ENCODE assay signal across 11 cellular contexts in genomic region chr11:57483570-57483934, GRCh38. TPM values are rescaled to one million over a fixed set of nuclear protein-coding genes. Genes with fewer than 3 reads are reported as not detected.
DNase-seq lines count a peak whose midpoint lies in the region; ATAC-seq, FAIRE-seq and TF ChIP-seq lines count a peak whose summit lies in the region.
"Had no signal": no experiment of that assay in that cellular context is flagged by ENCODE, and none has a peak within 500 bp of the region (broad histone marks: within the 10 kb centered on the region; RNA-seq: fewer than 3 reads in every experiment).

No MANE protein-coding gene starts in this region.

- H3K4me3 ChIP-seq in MM.1S (ENCODE audit: low read length): no peak overlapping the region
- H3K4me3 ChIP-seq in H1 (ENCODE audit: extremely low read depth in 1 of 4, insufficient read depth in 2 of 4, low read depth in 3 of 4, low read length in 4 of 4): peak overlapping the region; percentile 44 to 78 (median 60); a peak in 5 of 8 replicates
- peak overlapping the region in 1 of 2 donors; percentile 56 for H3K4me3 ChIP-seq in neuronal stem cell (ENCODE audit: low read length in 2 of 2)

- no peak for TF ChIP-seq POLR2A in GM12892 (IDR thresholded peaks at IDR 0.05; ENCODE audit: low read depth, low read length)
- no peak for TF ChIP-seq POLR2A in H1 (IDR thresholded peaks at IDR 0.05; ENCODE audit: control extremely low read depth in 1 of 2, low read depth in 2 of 2, low read length in 2 of 2)

- 78% methylated on average over 3 of the region's 3 CpGs; no CpG with 5 or more reads in 1 of the 2 experiments for WGBS in H1 (ENCODE audit: extremely low coverage in 1 of 2, insufficient coverage in 1 of 2, insufficient read length in 1 of 2, insufficient replicate concordance in 2 of 2, low coverage in 1 of 2, low lambda C conversion rate in 2 of 2, missing lambda C conversion rate in 1 of 2), 2 experiments
- whole genome bisulfite sequencing in neuronal stem cell (ENCODE audit: extremely low coverage in 2 of 2, insufficient read length in 2 of 2, insufficient replicate concordance in 1 of 2), 2 donors: no CpG with 5 or more reads among the region's 3 CpGs

- CTCF ChIA-PET in H1 (lab: Charles Lee; ENCODE audit: partially characterized antibody): interaction anchor here (0.6 to 33.7 kb wide), 24 partner anchors 10 to 226 kb away, joined by 3 to 1146 read pairs (median 4); partner anchors contain the start of genes RTN4RL2, SLC43A1, SMTNL1 and TIMM10

- ATAC-seq in GM19397 (IDR thresholded peaks at IDR 0.05; ENCODE audit: unreplicated experiment): no peak
- ATAC-seq: gastroesophageal sphincter had no signal

- H3K79me2 ChIP-seq in MM.1S (ENCODE audit: low read length) (no peaks in the 10 kb centered on the region), H1 (ENCODE audit: control insufficient read depth in 1 of 2, insufficient read depth in 2 of 2, low read length in 2 of 2) (no peaks in the 10 kb centered on the region)

- TF ChIP-seq CTCF in MM.1S (IDR thresholded peaks at IDR 0.05; ENCODE audit: low read length): no peak
- no peak for TF ChIP-seq CTCF in H1 (IDR thresholded peaks at IDR 0.05; ENCODE audit: control extremely low read depth in 1 of 3, insufficient read depth in 1 of 3, low read depth in 1 of 3, low read length in 3 of 3)

- H3K18ac ChIP-seq in H1 (ENCODE audit: extremely low read depth, low read length) (0 out of 2 replicates have a peak overlapping the region, but pooled peaks have one; percentile 66), neuronal stem cell (ENCODE audit: low read length) (no peak overlapping the region)

- H3K9me2 ChIP-seq in MM.1S (replicated peaks; ENCODE audit: insufficient read depth, low read length): no peaks in the 10 kb centered on the region

- H3K79me1 ChIP-seq in H1 (ENCODE audit: low read depth, low read length): no peaks in the 10 kb centered on the region
- H3K79me1 ChIP-seq in neuronal stem cell (ENCODE audit: low read depth, low read length): no peaks in the 10 kb centered on the region

- H4K8ac ChIP-seq in H1 (ENCODE audit: extremely low read depth, insufficient read depth, low read length) (no peak overlapping the region), neuronal stem cell (ENCODE audit: low read depth, low read length) (no peak overlapping the region)

- peak overlapping the region; percentile 74; the same call in 1 of the 2 replicates for H3K4me2 ChIP-seq in MM.1S (ENCODE audit: low read depth, low read length)
- peak overlapping the region; percentile 83 to 86 for H3K4me2 ChIP-seq in H1 (ENCODE audit: insufficient read depth in 1 of 2, low read depth in 2 of 2, low read length in 2 of 2)
- no peak overlapping the region for H3K4me2 ChIP-seq in neuronal stem cell (ENCODE audit: insufficient read depth, low read length, poor library complexity, severe bottlenecking)

- FAIRE-seq in GM12892 (lab: Jason Lieb, UNC): peak; percentile 44
- FAIRE-seq in H1 (lab: Jason Lieb, UNC): no peak

- peak overlapping the region; percentile 89 for H2BK15ac ChIP-seq in H1 (ENCODE audit: low read length)
- no peak overlapping the region for H2BK15ac ChIP-seq in neuronal stem cell (ENCODE audit: low read length)

- H3K56ac ChIP-seq in H1 (replicated peaks; ENCODE audit: insufficient read length, low read depth, low read length): no peak overlapping the region

- H3K27ac ChIP-seq in MM.1S (ENCODE audit: low read length) (no peak overlapping the region), H1 (ENCODE audit: low read depth, low read length) (no peak overlapping the region), neuronal stem cell (replicated peaks; ENCODE audit: low read length) (no peak overlapping the region)
- H3K27ac ChIP-seq: gastroesophageal sphincter had no signal

- H2AFZ ChIP-seq in MM.1S (ENCODE audit: low read length) (peak overlapping the region; percentile 14; the same call in 1 of the 2 replicates), H1 (ENCODE audit: low read length) (no peak overlapping the region), neuronal stem cell (ENCODE audit: low read length) (peak overlapping the region; percentile 98)

- H3K23ac ChIP-seq in H1 (ENCODE audit: insufficient read length) (no peak overlapping the region), neuronal stem cell (ENCODE audit: low read depth, low read length, poor library complexity) (no peak overlapping the region)

- POLR2A ChIA-PET in H1 (lab: Charles Lee; ENCODE audit: partially characterized antibody): interaction anchor here (0.7 to 11.2 kb wide), 15 partner anchors 10 to 158 kb away, joined by 3 to 141 read pairs (median 5); partner anchors contain the start of genes RTN4RL2, SLC43A1 and TNKS1BP1

- H3K4ac ChIP-seq in H1 (replicated peaks; ENCODE audit: insufficient read length, low read depth, low read length): peak overlapping the region; percentile 4
- H3K4ac ChIP-seq in neuronal stem cell (ENCODE audit: low read length): no peak overlapping the region

- TF ChIP-seq EP300 in H1 (IDR thresholded peaks at IDR 0.05; ENCODE audit: borderline replicate concordance in 1 of 2, low read depth in 2 of 2, low read length in 2 of 2): no peak

- no peak overlapping the region for H3K14ac ChIP-seq in H1 (ENCODE audit: insufficient read length)
- no peak overlapping the region for H3K14ac ChIP-seq in neuronal stem cell (ENCODE audit: low read length)

- H3K9me3 ChIP-seq in MM.1S (replicated peaks; ENCODE audit: insufficient read depth, low read length) (no peaks in the 10 kb centered on the region), H1 (ENCODE audit: insufficient read depth in 2 of 2, low read depth in 1 of 2, low read length in 1 of 2) (no peaks in the 10 kb centered on the region), neuronal stem cell (replicated peaks in 1 of 2; ENCODE audit: control insufficient read depth in 2 of 2, insufficient read depth in 1 of 2, low read depth in 1 of 2, low read length in 2 of 2) (no peaks in the 10 kb centered on the region)
- H3K9me3 ChIP-seq: gastroesophageal sphincter had no signal

- H3K27me3 ChIP-seq in MM.1S (replicated peaks; ENCODE audit: insufficient read depth, low read length) (peaks cover 9% of the 10 kb centered on the region; the same call in 1 of the 2 replicates), H1 (replicated peaks in 1 of 4; ENCODE audit: control insufficient read depth in 3 of 4, extremely low read depth in 1 of 4, insufficient read depth in 3 of 4, low read length in 3 of 4) (peaks cover 0 to 13% (median 10%) of the 10 kb centered on the region in 4 experiments; a peak in 5 of 7 replicates), neuronal stem cell (ENCODE audit: control insufficient read depth in 3 of 3, insufficient read depth in 3 of 3, low read depth in 1 of 3, low read length in 3 of 3) (peaks cover 5 to 34% (median 8%) of the 10 kb centered on the region in 3 experiments)

- no peak for TF ChIP-seq RAD21 in H1 (IDR thresholded peaks at IDR 0.05 in 1 of 2, conservative IDR thresholded peaks at IDR 0.05 in 1 of 2; ENCODE audit: low read depth in 2 of 2, low read length in 2 of 2)

- no peak overlapping the region for H2BK120ac ChIP-seq in H1 (replicated peaks; ENCODE audit: low read depth, low read length)
- H2BK120ac ChIP-seq in neuronal stem cell (ENCODE audit: low read depth, low read length): no peak overlapping the region

- H4K20me1 ChIP-seq in MM.1S (ENCODE audit: insufficient read depth, low read length) (no peaks in the 10 kb centered on the region), H1 (replicated peaks in 1 of 2; ENCODE audit: control insufficient read depth in 1 of 2, insufficient read depth in 2 of 2, low read length in 2 of 2) (peaks cover 0 to 1% of the 10 kb centered on the region in 2 experiments)

- H2BK5ac ChIP-seq in H1 (ENCODE audit: low read depth, low read length) (0 out of 2 replicates have a peak overlapping the region, but pooled peaks have one; percentile 66), neuronal stem cell (ENCODE audit: low read length) (no peak overlapping the region)

- no peaks in the 10 kb centered on the region for H3F3A ChIP-seq in MM.1S (ENCODE audit: insufficient read depth, low read length)

- H4K91ac ChIP-seq in H1 (replicated peaks; ENCODE audit: insufficient read length, low read length): peak overlapping the region; percentile 8
- H4K91ac ChIP-seq in neuronal stem cell (ENCODE audit: low read depth, low read length, poor library complexity): no peak overlapping the region

- H3K36me3 ChIP-seq in MM.1S (replicated peaks; ENCODE audit: insufficient read depth, low read length) (no peaks in the 10 kb centered on the region), H1 (ENCODE audit: control insufficient read depth in 2 of 4, insufficient read depth in 4 of 4, low read length in 3 of 4) (peaks cover 0 to 9% (median 1%) of the 10 kb centered on the region in 4 experiments; a peak in 3 of 8 replicates), neuronal stem cell (replicated peaks in 1 of 2; ENCODE audit: control insufficient read depth in 2 of 2, insufficient read depth in 2 of 2, low read length in 2 of 2) (no peaks in the 10 kb centered on the region)

- DNase-seq in GM12892 (ENCODE audit: insufficient read length) (no peak), MM.1S (no peak), H1 (ENCODE audit: low read depth in 1 of 2, low spot score in 2 of 2) (no peak), neuronal stem cell (ENCODE audit: low spot score) (no peak), NCI-H2171 treated with DMSO at 0.1 percent for 48 hours (lab: John Stamatoyannopoulos, UW) (no peak), nucleus accumbens (lab: John Stamatoyannopoulos, UW) (no peak)
- DNase-seq: SW 1271 had no signal

- H3K9ac ChIP-seq in MM.1S (ENCODE audit: low read length) (no peak overlapping the region), H1 (replicated peaks in 1 of 4; ENCODE audit: extremely low read depth in 1 of 4, low read depth in 3 of 4, low read length in 3 of 4) (0 out of 7 replicates have a peak overlapping the region, but pooled peaks of 1 of the 4 experiments have one; percentile 5), neuronal stem cell (ENCODE audit: low read depth, low read length, poor library complexity) (no peak overlapping the region)

- no peak overlapping the region for H4K5ac ChIP-seq in H1 (ENCODE audit: insufficient read length, low read depth, low read length)

- no peak overlapping the region for H2BK12ac ChIP-seq in H1 (ENCODE audit: low read depth, low read length)
- no peak overlapping the region for H2BK12ac ChIP-seq in neuronal stem cell (ENCODE audit: low read length)

- peak overlapping the region; percentile 13; the same call in 1 of the 2 replicates for H2BK20ac ChIP-seq in H1 (ENCODE audit: low read length)

- H3K4me1 ChIP-seq in MM.1S (ENCODE audit: low read length): peaks cover 21% of the 10 kb centered on the region
- H3K4me1 ChIP-seq in H1 (replicated peaks in 1 of 4; ENCODE audit: control insufficient read depth in 3 of 4, insufficient read depth in 4 of 4, low read length in 3 of 4): peaks cover 2 to 19% (median 6%) of the 10 kb centered on the region in 4 experiments
- peaks cover 12 to 28% of the 10 kb centered on the region in 2 donors for H3K4me1 ChIP-seq in neuronal stem cell (ENCODE audit: control insufficient read depth in 2 of 2, insufficient read depth in 1 of 2, low read depth in 1 of 2, low read length in 2 of 2)

- H2AK5ac ChIP-seq in H1 (ENCODE audit: low read depth, low read length) (no peak overlapping the region; the same call in 1 of the 2 replicates), neuronal stem cell (ENCODE audit: low read depth, low read length) (no peak overlapping the region)

- H3K23me2 ChIP-seq in H1 (ENCODE audit: low read depth, low read length): peaks cover 8% of the 10 kb centered on the region; the same call in 1 of the 2 replicates

RNA-seq across cellular contexts. Expression of gene RTN4RL2, which starts 23.2 kb away (rescaled TPM):
- not detected for polyA plus RNA-seq in GM12892 (2012; ENCODE audit: missing spikeins)
- total RNA-seq in H1 (2021; fragmentation: NEBNext Ultra II Directional; extraction: Animal tissue kit (Norgen Biotek cat#: 25700)): 23.7 and 24.4 TPM in 2 replicates
- polyA plus RNA-seq in H1 (2011; rRNA removed): 11.4 and 17.3 TPM in 2 replicates
- 4.4 TPM for polyA plus RNA-seq in H1 (2011; cell fraction: cytosol; rRNA removed)
- 11.2 TPM for polyA plus RNA-seq in H1 (2011; cell fraction: nucleus; rRNA removed)
- 13.1 to 33.1 TPM (median 28.5 TPM) in 4 replicates for polyA plus RNA-seq in H1 (2012, experiment 1 of 2)
- 15.1 TPM for polyA plus RNA-seq in H1 (2012, experiment 2 of 2)
- polyA plus RNA-seq in H1 (2013, experiment 1 of 2): 25.6 TPM
- 28.8 TPM for polyA plus RNA-seq in H1 (2013, experiment 2 of 2)
- 3.2 and 3.9 TPM in 2 replicates for polyA minus RNA-seq in H1 (2011; rRNA and poly(A)+ RNA removed)
- polyA minus RNA-seq in H1 (2011; cell fraction: cytosol; rRNA and poly(A)+ RNA removed): 16.0 TPM
- polyA minus RNA-seq in H1 (2011; cell fraction: nucleus; rRNA and poly(A)+ RNA removed): 12.4 TPM
- polyA plus RNA-seq in neuronal stem cell (2013, experiment 1 of 2): 6.6 TPM
- 6.8 TPM for polyA plus RNA-seq in neuronal stem cell (2013, experiment 2 of 2)

RNA-seq across cellular contexts. Expression of gene SLC43A1, which starts 31.9 kb away (rescaled TPM):
- polyA plus RNA-seq in GM12892 (2012; ENCODE audit: missing spikeins): 8.5 TPM
- 30.1 and 34.5 TPM in 2 replicates for total RNA-seq in H1 (2021; fragmentation: NEBNext Ultra II Directional; extraction: Animal tissue kit (Norgen Biotek cat#: 25700))
- polyA plus RNA-seq in H1 (2011; rRNA removed): 58.0 and 79.5 TPM in 2 replicates
- 51.3 TPM for polyA plus RNA-seq in H1 (2011; cell fraction: cytosol; rRNA removed)
- 92.4 TPM for polyA plus RNA-seq in H1 (2011; cell fraction: nucleus; rRNA removed)
- polyA plus RNA-seq in H1 (2012, experiment 1 of 2): 27.7 to 39.6 TPM (median 34.4 TPM) in 4 replicates
- 34.6 TPM for polyA plus RNA-seq in H1 (2012, experiment 2 of 2)
- 25.5 TPM for polyA plus RNA-seq in H1 (2013, experiment 1 of 2)
- polyA plus RNA-seq in H1 (2013, experiment 2 of 2): 27.2 TPM
- polyA minus RNA-seq in H1 (2011; rRNA and poly(A)+ RNA removed): 54.4 and 66.2 TPM in 2 replicates
- polyA minus RNA-seq in H1 (2011; cell fraction: cytosol; rRNA and poly(A)+ RNA removed): 27.5 TPM
- 36.7 TPM for polyA minus RNA-seq in H1 (2011; cell fraction: nucleus; rRNA and poly(A)+ RNA removed)
- 0.63 TPM for polyA plus RNA-seq in neuronal stem cell (2013, experiment 1 of 2)
- 0.73 TPM for polyA plus RNA-seq in neuronal stem cell (2013, experiment 2 of 2)

RNA-seq across cellular contexts. Expression of gene TIMM10, which starts 47.0 kb away (rescaled TPM):
- 120 TPM for polyA plus RNA-seq in GM12892 (2012; ENCODE audit: missing spikeins)
- 109 and 117 TPM in 2 replicates for total RNA-seq in H1 (2021; fragmentation: NEBNext Ultra II Directional; extraction: Animal tissue kit (Norgen Biotek cat#: 25700))
- polyA plus RNA-seq in H1 (2011; rRNA removed): 208 and 227 TPM in 2 replicates
- polyA plus RNA-seq in H1 (2011; cell fraction: cytosol; rRNA removed): 230 TPM
- 119 TPM for polyA plus RNA-seq in H1 (2011; cell fraction: nucleus; rRNA removed)
- 158 to 185 TPM (median 175 TPM) in 4 replicates for polyA plus RNA-seq in H1 (2012, experiment 1 of 2)
- polyA plus RNA-seq in H1 (2012, experiment 2 of 2): 187 TPM
- polyA plus RNA-seq in H1 (2013, experiment 1 of 2): 152 TPM
- polyA plus RNA-seq in H1 (2013, experiment 2 of 2): 158 TPM
- polyA minus RNA-seq in H1 (2011; rRNA and poly(A)+ RNA removed): 71.3 and 73.7 TPM in 2 replicates
- polyA minus RNA-seq in H1 (2011; cell fraction: cytosol; rRNA and poly(A)+ RNA removed): 25.8 TPM
- polyA minus RNA-seq in H1 (2011; cell fraction: nucleus; rRNA and poly(A)+ RNA removed): 40.7 TPM
- polyA plus RNA-seq in neuronal stem cell (2013, experiment 1 of 2): 61.5 TPM
- 58.6 TPM for polyA plus RNA-seq in neuronal stem cell (2013, experiment 2 of 2)

RNA-seq across cellular contexts. Expression of gene SMTNL1, which starts 53.8 kb away (rescaled TPM):
- polyA plus RNA-seq in GM12892 (2012; ENCODE audit: missing spikeins): 0.21 TPM
- total RNA-seq in H1 (2021; fragmentation: NEBNext Ultra II Directional; extraction: Animal tissue kit (Norgen Biotek cat#: 25700)): not detected in 2 replicates
- polyA plus RNA-seq in H1 (2011; rRNA removed): 0.13 and 0.18 TPM in 2 replicates
- polyA plus RNA-seq in H1 (2011; cell fraction: cytosol; rRNA removed): 0.22 TPM
- 0.23 TPM for polyA plus RNA-seq in H1 (2011; cell fraction: nucleus; rRNA removed)
- 0.31 to 0.55 TPM (median 0.44 TPM) in 4 replicates for polyA plus RNA-seq in H1 (2012, experiment 1 of 2)
- polyA plus RNA-seq in H1 (2012, experiment 2 of 2): 0.26 TPM
- 0.24 TPM for polyA plus RNA-seq in H1 (2013, experiment 1 of 2)
- 0.11 TPM for polyA plus RNA-seq in H1 (2013, experiment 2 of 2)
- polyA minus RNA-seq in H1 (2011; rRNA and poly(A)+ RNA removed): not detected in 2 replicates
- polyA minus RNA-seq in H1 (2011; cell fraction: cytosol; rRNA and poly(A)+ RNA removed): not detected
- not detected for polyA minus RNA-seq in H1 (2011; cell fraction: nucleus; rRNA and poly(A)+ RNA removed)
- polyA plus RNA-seq in neuronal stem cell (2013, experiment 1 of 2): 0.26 TPM
- 0.18 TPM for polyA plus RNA-seq in neuronal stem cell (2013, experiment 2 of 2)
- total RNA-seq: activated naive CD8-positive, alpha-beta T cell treated with anti-CD3 and anti-CD28 coated beads, Interleukin-2, amount 10 ng/mL, durations not matched to agents 7 days and 5 days; gastroesophageal sphincter; kidney epithelial cell had no signal

RNA-seq across cellular contexts. Expression of gene SLC43A3, which starts 56.6 kb away (rescaled TPM):
- polyA plus RNA-seq in GM12892 (2012; ENCODE audit: missing spikeins): 99.6 TPM
- 31.8 and 32.5 TPM in 2 replicates for total RNA-seq in H1 (2021; fragmentation: NEBNext Ultra II Directional; extraction: Animal tissue kit (Norgen Biotek cat#: 25700))
- 61.1 and 67.8 TPM in 2 replicates for polyA plus RNA-seq in H1 (2011; rRNA removed)
- 38.7 TPM for polyA plus RNA-seq in H1 (2011; cell fraction: cytosol; rRNA removed)
- 34.0 TPM for polyA plus RNA-seq in H1 (2011; cell fraction: nucleus; rRNA removed)
- 26.9 to 34.2 TPM (median 30.5 TPM) in 4 replicates for polyA plus RNA-seq in H1 (2012, experiment 1 of 2)
- polyA plus RNA-seq in H1 (2012, experiment 2 of 2): 26.5 TPM
- 40.8 TPM for polyA plus RNA-seq in H1 (2013, experiment 1 of 2)
- polyA plus RNA-seq in H1 (2013, experiment 2 of 2): 41.0 TPM
- 56.9 and 59.9 TPM in 2 replicates for polyA minus RNA-seq in H1 (2011; rRNA and poly(A)+ RNA removed)
- polyA minus RNA-seq in H1 (2011; cell fraction: cytosol; rRNA and poly(A)+ RNA removed): 17.5 TPM
- polyA minus RNA-seq in H1 (2011; cell fraction: nucleus; rRNA and poly(A)+ RNA removed): 26.8 TPM
- 9.6 TPM for polyA plus RNA-seq in neuronal stem cell (2013, experiment 1 of 2)
- 9.1 TPM for polyA plus RNA-seq in neuronal stem cell (2013, experiment 2 of 2)
